In genomic region chr22:31036671-31037550, GRCh38 we compare ENCODE assay signal across 9 cellular contexts. TPM values are rescaled to one million over a fixed set of nuclear protein-coding genes. Genes with fewer than 3 reads are reported as not detected.
DNase-seq lines count a peak whose midpoint lies in the region; ATAC-seq and TF ChIP-seq lines count a peak whose summit lies in the region.
"Had no signal": no experiment of that assay in that cellular context is flagged by ENCODE, and none has a peak within 500 bp of the region (broad histone marks: within the 10 kb centered on the region; RNA-seq: fewer than 3 reads in every experiment).

No MANE protein-coding gene starts in this region.

- H3K27me3 ChIP-seq in BJ (ENCODE audit: control insufficient read depth, insufficient read depth, low read length) = 0 out of 2 replicates have a peak, but pooled peaks cover 1% of the 10 kb centered on the region
- no peaks in the 10 kb centered on the region for H3K27me3 ChIP-seq in osteoblast (ENCODE audit: insufficient read depth, low read length)
- H3K27me3 ChIP-seq in testis = no peaks in the 10 kb centered on the region

- H3K9me3 ChIP-seq in osteoblast (ENCODE audit: low read depth, low read length) (no peaks in the 10 kb centered on the region), testis (no peaks in the 10 kb centered on the region)

- H3K4me1 Mint-ChIP-seq in activated T-cell treated with anti-CD3 and anti-CD28 coated beads, Interleukin-2, amount 50 U/mL, for 4 hours (ENCODE audit: low read depth) = no peaks in the 10 kb centered on the region

- no peaks in the 10 kb centered on the region for H3K36me3 ChIP-seq in BJ (ENCODE audit: control insufficient read depth, insufficient read depth, low read length)
- no peaks in the 10 kb centered on the region for H3K36me3 ChIP-seq in osteoblast (ENCODE audit: insufficient read depth, low read length)
- no peaks in the 10 kb centered on the region for H3K36me3 ChIP-seq in testis (ENCODE audit: low read depth, missing control alignments)

- CTCF ChIA-PET in BJ (lab: Yijun Ruan, JAX) = interaction anchor here (1.3 to 4.5 kb wide), 3 partner anchors 9 to 47 kb away, joined by 4 to 40 read pairs (median 5); no protein-coding TSS in a partner anchor

- intact Hi-C loops in testis (cut with DNase I; ENCODE audit: low total_unique reads) = no loop called here

- H3K4me1 ChIP-seq in osteoblast (ENCODE audit: insufficient read depth, low read length) (peaks cover 26% of the 10 kb centered on the region), testis (peaks cover 18% of the 10 kb centered on the region)

- 49 to 60% methylated on average over 20 of the region's 20 CpGs for WGBS in testis, 2 donors

- H3K79me2 ChIP-seq in osteoblast (ENCODE audit: insufficient read depth, low read length) = no peaks in the 10 kb centered on the region

- TF ChIP-seq CTCF in BJ (IDR thresholded peaks at IDR 0.05; ENCODE audit: insufficient read depth, low read depth, low read length) (peak; percentile 30), osteoblast (IDR thresholded peaks at IDR 0.05; ENCODE audit: extremely low read depth, low read depth, low read length) (peak; percentile 35), testis (IDR thresholded peaks at IDR 0.05) (no peak)

- H3K36me3 Mint-ChIP-seq in activated T-cell treated with anti-CD3 and anti-CD28 coated beads, Interleukin-2, amount 50 U/mL, for 4 hours (ENCODE audit: insufficient read depth) = no peaks in the 10 kb centered on the region

- H3K27me3 Mint-ChIP-seq in activated T-cell treated with anti-CD3 and anti-CD28 coated beads, Interleukin-2, amount 50 U/mL, for 4 hours (ENCODE audit: low read depth) = no peaks in the 10 kb centered on the region

- H3K4me2 ChIP-seq in osteoblast (ENCODE audit: insufficient read depth, low read length) = peak overlapping the region; percentile 78

- H3K9me3 Mint-ChIP-seq in activated T-cell treated with anti-CD3 and anti-CD28 coated beads, Interleukin-2, amount 50 U/mL, for 4 hours = no peaks in the 10 kb centered on the region

- H3K27ac ChIP-seq in epithelial cell of prostate = peak overlapping the region; percentile 4
- peak overlapping the region; percentile 71 for H3K27ac ChIP-seq in osteoblast (ENCODE audit: low read depth, low read length)
- no peak overlapping the region for H3K27ac ChIP-seq in testis

- H2AFZ ChIP-seq in osteoblast (ENCODE audit: low read length) = peak overlapping the region; percentile 81

- H4K20me1 ChIP-seq in osteoblast (ENCODE audit: insufficient read depth, low read length) = no peaks in the 10 kb centered on the region

- POLR2A ChIA-PET in BJ (lab: Charles Lee) = interaction anchor here (0.6 to 1.3 kb wide), 4 partner anchors 18 to 352 kb away, joined by 3 to 17 read pairs (median 4); partner anchors contain the start of genes MORC2, SMTN and TUG1

- H3K4me3 ChIP-seq in BJ (ENCODE audit: low read depth, low read length) = no peak overlapping the region
- H3K4me3 ChIP-seq in osteoblast (ENCODE audit: insufficient read depth, low read length) = peak overlapping the region; percentile 61
- H3K4me3 ChIP-seq in testis = no peak overlapping the region

- no peak for TF ChIP-seq POLR2A in testis (IDR thresholded peaks at IDR 0.05)

- no peak for ATAC-seq in HG03520 (IDR thresholded peaks at IDR 0.05; ENCODE audit: unreplicated experiment)
- ATAC-seq in activated T-cell treated with anti-CD3 and anti-CD28 coated beads, Interleukin-2, amount 50 U/mL, for 4 hours = no peak

- peak; percentile 83 for DNase-seq in BJ (ENCODE audit: low read depth)
- DNase-seq in NCI-H69 (lab: John Stamatoyannopoulos, UW) = peak; percentile 35
- peak; percentile 14 for DNase-seq in epithelial cell of prostate (ENCODE audit: low read depth, low spot score)
- peak; percentile 85 for DNase-seq in osteoblast (ENCODE audit: insufficient read length, low spot score, missing footprints)
- DNase-seq in testis = no peak
- no peak for DNase-seq in COR-L47 (lab: John Stamatoyannopoulos, UW)
- no peak for DNase-seq in activated T-cell treated with anti-CD3 and anti-CD28 coated beads, Interleukin-2, amount 50 U/mL, for 4 hours
- DNase-seq: NCI-H187 treated with DMSO at 0.1 percent for 48 hours had no signal

- no peak overlapping the region for H3K4me3 Mint-ChIP-seq in activated T-cell treated with anti-CD3 and anti-CD28 coated beads, Interleukin-2, amount 50 U/mL, for 4 hours

RNA-seq across cellular contexts. Expression of gene SMTN, which starts 44.2 kb away (rescaled TPM):
- polyA plus RNA-seq in BJ (2011; rRNA removed) (16.9 and 45.7 TPM in 2 replicates), testis (ENCODE audit: insufficient read depth, low read depth, low replicate concordance) (31.6 TPM)
- polyA minus RNA-seq in BJ (2011; rRNA and poly(A)+ RNA removed) = 19.0 and 23.1 TPM in 2 replicates
- total RNA-seq in osteoblast (30.6 and 31.5 TPM in 2 replicates), testis (10 to 100 TPM; 50.1 to 52.5 TPM)
- total RNA-seq in activated T-cell treated with anti-CD3 and anti-CD28 coated beads, Interleukin-2, amount 50 U/mL, for 4 hours = 10 to 100 TPM in 1 of 3 donors, 1 to 10 TPM in 2; 8.9 to 10.4 (median 9.4) TPM

Comparison
In these comparisons a context has a peak if more than half of its experiments do, and no peak if none do; other contexts are left out.
1. DNase-seq: peak in BJ (single experiment), NCI-H69 (single experiment), epithelial cell of prostate (single experiment) and osteoblast (single experiment); none in testis (single experiment), COR-L47 (single experiment) and activated T-cell treated with anti-CD3 and anti-CD28 coated beads, Interleukin-2, amount 50 U/mL, for 4 hours (single experiment).
2. CTCF ChIP-seq: peak in BJ (single experiment) and osteoblast (single experiment); none in testis (0 of 3).
3. H3K27ac ChIP-seq: peak in epithelial cell of prostate (single experiment) and osteoblast (single experiment); none in testis (0 of 2).